In genomic region chr2:136310005-136310495, GRCh38 we compare ENCODE assay signal across 11 cellular contexts.
DNase-seq lines count a peak whose midpoint lies in the region; ATAC-seq and TF ChIP-seq lines count a peak whose summit lies in the region.
"Had no signal": no experiment of that assay in that cellular context is flagged by ENCODE, and none has a peak within 500 bp of the region (broad histone marks: within the 10 kb centered on the region; RNA-seq: fewer than 3 reads in every experiment).

No MANE protein-coding gene starts in this region.

- WGBS in right cardiac atrium: 56% methylated on average over 10 of the region's 10 CpGs

- intact Hi-C loops in right cardiac atrium (cut with DNase I): no loop called here

- no peak overlapping the region for H3K27ac ChIP-seq in right cardiac atrium (ENCODE audit: low read length)

- no peak overlapping the region for H3K4me3 ChIP-seq in right cardiac atrium (ENCODE audit: low read length)

- no peaks in the 10 kb centered on the region for H3K27me3 ChIP-seq in right cardiac atrium (ENCODE audit: control insufficient read depth, insufficient read depth)

- no peaks in the 10 kb centered on the region for H3K9me3 ChIP-seq in right cardiac atrium (ENCODE audit: control insufficient read depth, low read length)

- no peak for TF ChIP-seq CTCF in GM10266 (IDR thresholded peaks at IDR 0.05; ENCODE audit: control insufficient read depth, insufficient read depth, low read depth, missing control alignments)

- ATAC-seq in GM18868 (IDR thresholded peaks at IDR 0.05; ENCODE audit: unreplicated experiment): peak; percentile 40
- peak; percentile 43 for ATAC-seq in HG03520 (IDR thresholded peaks at IDR 0.05; ENCODE audit: unreplicated experiment)
- no peak for ATAC-seq in right cardiac atrium

- DNase-seq in GM10266 (ENCODE audit: extremely low spot score): peak; percentile 24
- DNase-seq in cerebellum (ENCODE audit: low spot score): peak; percentile 58
- DNase-seq in right cardiac atrium: no peak
- no peak for DNase-seq in kidney glomerular epithelial cell (lab: John Stamatoyannopoulos, UW)
- no peak for DNase-seq in HK-2 (ENCODE audit: unreplicated experiment)
- DNase-seq: activated CD4-positive, CD25-positive, alpha-beta regulatory T cell; Calu3; NCI-H510A treated with DMSO at 0.1 percent for 48 hours; Right ventricle myocardium superior had no signal

- H3K4me1 ChIP-seq in right cardiac atrium (ENCODE audit: control insufficient read depth, insufficient read depth, low read length): no peaks in the 10 kb centered on the region

Comparison
In these comparisons a context has a peak if more than half of its experiments do, and no peak if none do; other contexts are left out.
1. DNase-seq: peak in GM10266 (single experiment) and cerebellum (single experiment); none in right cardiac atrium (0 of 3), kidney glomerular epithelial cell (single experiment) and HK-2 (single experiment).
2. ATAC-seq: peak in GM18868 (single experiment) and HG03520 (single experiment); none in right cardiac atrium (0 of 2).